In genomic region chr16:56281256-56281805, GRCh38 we compare ENCODE assay signal across 8 cellular contexts.
DNase-seq lines count a peak whose midpoint lies in the region; ATAC-seq, FAIRE-seq and TF ChIP-seq lines count a peak whose summit lies in the region.

No MANE protein-coding gene starts in this region.

- no peaks in the 10 kb centered on the region for H3K27me3 ChIP-seq in WERI-Rb-1 (ENCODE audit: insufficient read depth, low read depth, severe bottlenecking)
- H3K27me3 ChIP-seq in keratinocyte (ENCODE audit: control insufficient read depth, extremely low read depth, insufficient read depth, low read length) = no peaks in the 10 kb centered on the region
- H3K27me3 ChIP-seq in thyroid gland = no peaks in the 10 kb centered on the region
- H3K27me3 ChIP-seq in adrenal gland = no peaks in the 10 kb centered on the region

- H3K27ac ChIP-seq in WERI-Rb-1 = no peak overlapping the region
- H3K27ac ChIP-seq in keratinocyte (ENCODE audit: control insufficient read depth, insufficient read depth, low read length) = no peak overlapping the region
- no peak overlapping the region for H3K27ac ChIP-seq in thyroid gland
- H3K27ac ChIP-seq in adrenal gland = no peak overlapping the region

- H3K9me3 ChIP-seq in WERI-Rb-1 (ENCODE audit: severe bottlenecking) (no peaks in the 10 kb centered on the region), keratinocyte (ENCODE audit: control insufficient read depth, low read depth, low read length) (no peaks in the 10 kb centered on the region), thyroid gland (no peaks in the 10 kb centered on the region), adrenal gland (replicated peaks in 1 of 3) (no peaks in the 10 kb centered on the region)

- H3K4me1 ChIP-seq in keratinocyte (ENCODE audit: control insufficient read depth, extremely low read depth, insufficient read depth, low read length) (no peaks in the 10 kb centered on the region), thyroid gland (peaks cover 0 to 12% of the 10 kb centered on the region in 2 donors), adrenal gland (replicated peaks in 1 of 2) (no peaks in the 10 kb centered on the region)

- no peak overlapping the region for H2AFZ ChIP-seq in keratinocyte (ENCODE audit: control insufficient read depth, low read length)

- H4K20me1 ChIP-seq in keratinocyte (ENCODE audit: control insufficient read depth, extremely low read depth, insufficient read depth, low read length) = no peaks in the 10 kb centered on the region

- no peak for FAIRE-seq in keratinocyte (lab: Jason Lieb, UNC)

- dilution Hi-C loops in keratinocyte (cut with MboI; ENCODE audit: extremely low pct_ligation_motif_present, low sequenced_read_pairs) = no loop called here

- no peak overlapping the region for H3K4me2 ChIP-seq in keratinocyte (ENCODE audit: control insufficient read depth, extremely low read depth, insufficient read depth, low read depth, low read length)

- no peak overlapping the region for H3K4me3 ChIP-seq in WERI-Rb-1 (ENCODE audit: low read depth, low read length)
- no peak overlapping the region for H3K4me3 ChIP-seq in keratinocyte (ENCODE audit: control insufficient read depth in 2 of 3, extremely low read depth in 1 of 3, insufficient read depth in 2 of 3, low read depth in 1 of 3, low read length in 3 of 3)
- H3K4me3 ChIP-seq in thyroid gland (replicated peaks in 1 of 3) = no peak overlapping the region
- H3K4me3 ChIP-seq in adrenal gland = no peak overlapping the region

- no peak for ATAC-seq in HG03521 (IDR thresholded peaks at IDR 0.05; ENCODE audit: unreplicated experiment)

- no peak overlapping the region for H3K9ac ChIP-seq in keratinocyte (ENCODE audit: control insufficient read depth, extremely low read depth, insufficient read depth, low read length)

- no peaks in the 10 kb centered on the region for H3K9me1 ChIP-seq in keratinocyte (ENCODE audit: control insufficient read depth, extremely low read depth, insufficient read depth, low read length)

- peak; percentile 63 for DNase-seq in COR-L47 (lab: John Stamatoyannopoulos, UW)
- DNase-seq in HT-29 (ENCODE audit: low spot score) = peak; percentile 25
- DNase-seq in WERI-Rb-1 = no peak
- no peak for DNase-seq in keratinocyte (ENCODE audit: low read depth, low spot score)
- DNase-seq in thyroid gland = no peak
- no peak for DNase-seq in adrenal gland
- DNase-seq in NOMO-1 (lab: John Stamatoyannopoulos, UW; ENCODE audit: unreplicated experiment in 2 of 2) = no peak

- TF ChIP-seq CTCF in WERI-Rb-1 (IDR thresholded peaks at IDR 0.05; ENCODE audit: low read depth, low read length) (peak; percentile 54), keratinocyte (optimal IDR thresholded peaks at IDR 0.05 in 1 of 3, IDR thresholded peaks at IDR 0.05 in 1 of 3, conservative IDR thresholded peaks at IDR 0.05 in 1 of 3; ENCODE audit: extremely low read depth in 1 of 3, insufficient read depth in 2 of 3, low read length in 3 of 3) (peak; percentile 47 to 65 (median 65)), thyroid gland (IDR thresholded peaks at IDR 0.05) (peak in 1 of 6 experiments; percentile 18), adrenal gland (IDR thresholded peaks at IDR 0.05) (peak in 1 of 6 experiments; percentile 14)

- intact Hi-C loops in thyroid gland (cut with DNase I) (no loop called here), adrenal gland (cut with DNase I) (no loop called here)

- H3K36me3 ChIP-seq in WERI-Rb-1 (peaks cover 2% of the 10 kb centered on the region), keratinocyte (ENCODE audit: control insufficient read depth in 2 of 2, extremely low read depth in 1 of 2, insufficient read depth in 2 of 2, low read length in 2 of 2) (no peaks in the 10 kb centered on the region), thyroid gland (no peaks in the 10 kb centered on the region), adrenal gland (replicated peaks in 1 of 2) (no peaks in the 10 kb centered on the region)

- WGBS in thyroid gland, 2 donors = 78 to 88% methylated on average over 2 of the region's 2 CpGs
- WGBS in adrenal gland, 4 donors = 77 to 98% (median 82%) methylated on average over 2 of the region's 2 CpGs

- no peak for TF ChIP-seq POLR2A in thyroid gland (IDR thresholded peaks at IDR 0.05)
- TF ChIP-seq POLR2A in adrenal gland (IDR thresholded peaks at IDR 0.05) = no peak

- H3K79me2 ChIP-seq in keratinocyte (ENCODE audit: control insufficient read depth, insufficient read depth, low read length) = no peaks in the 10 kb centered on the region

Comparison
In these comparisons a context has a peak if more than half of its experiments do, and no peak if none do; other contexts are left out.
1. DNase-seq: peak in COR-L47 (single experiment) and HT-29 (single experiment); none in WERI-Rb-1 (single experiment), keratinocyte (single experiment), thyroid gland (0 of 2), adrenal gland (0 of 7) and NOMO-1 (0 of 2).